8 cellular contexts compared by ENCODE assay signal in the genomic region with DNA sequence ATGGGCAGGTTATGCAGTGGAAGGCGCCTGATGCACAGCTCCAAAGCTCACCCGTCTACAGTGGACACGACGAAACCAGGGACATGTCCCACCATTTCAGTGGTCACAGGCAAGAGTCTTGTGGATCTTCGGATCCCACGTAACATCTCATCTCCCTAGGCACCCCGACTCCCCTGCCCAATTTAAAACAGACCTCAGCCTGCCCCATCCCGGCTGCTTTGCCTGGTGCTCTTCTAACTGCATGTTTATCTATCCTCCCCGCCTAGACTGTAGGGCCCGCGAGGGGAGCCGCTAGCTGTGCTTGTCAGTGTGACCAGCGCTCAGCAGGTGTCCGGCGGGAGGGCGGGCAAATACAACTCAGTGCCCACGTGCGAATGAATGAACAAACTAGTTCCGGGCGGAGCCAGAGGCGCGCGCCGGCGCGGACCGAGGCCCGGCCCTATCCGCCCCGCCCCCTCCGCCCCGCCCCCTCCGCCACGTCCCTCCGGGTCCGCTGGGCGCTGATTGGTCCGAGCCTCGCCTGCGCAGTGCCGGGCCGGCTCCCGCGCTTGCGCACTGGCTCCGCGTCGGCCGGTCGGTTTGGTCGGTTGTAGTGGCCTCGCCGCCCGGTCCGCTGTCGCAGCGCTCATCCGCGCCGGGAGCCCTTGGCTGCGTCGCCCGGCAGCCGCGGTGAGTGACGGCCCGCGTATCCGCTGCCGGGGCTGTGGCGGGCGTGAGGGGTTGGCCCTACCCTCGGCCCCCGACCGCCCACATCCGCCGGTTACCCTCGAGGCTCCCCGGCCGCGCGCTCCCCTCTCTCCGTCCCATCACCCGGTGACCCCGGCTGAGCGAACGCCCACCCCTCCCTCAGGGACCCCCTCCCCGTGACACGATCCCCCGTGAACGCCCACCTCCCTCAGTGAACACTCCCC.
DNase-seq lines count a peak whose midpoint lies in the region; ATAC-seq and TF ChIP-seq lines count a peak whose summit lies in the region.

No MANE protein-coding gene starts in this region.

- H3K27ac Mint-ChIP-seq in CD8-positive, alpha-beta T cell: peak overlapping the region; percentile 85
- H3K27ac Mint-ChIP-seq in activated CD4-positive, alpha-beta memory T cell treated with anti-CD3 and anti-CD28 coated beads, Interleukin-2, amount 10 ng/mL, durations not matched to agents 7 days and 5 days: peak overlapping the region; percentile 73

- POLR2A ChIA-PET in CD8-positive, alpha-beta T cell (lab: Charles Lee): interaction anchor here (1.6 kb wide), 1 partner anchor 60 kb away, joined by 3 read pairs; the partner anchor contains the start of gene DDX51
- POLR2A ChIA-PET in activated CD4-positive, alpha-beta memory T cell treated with anti-CD3 and anti-CD28 coated beads, Interleukin-2, amount 10 ng/mL, durations not matched to agents 7 days and 5 days (lab: Charles Lee): interaction anchor here (1.1 kb wide), 1 partner anchor 12 kb away, joined by 4 read pairs; no protein-coding TSS in a partner anchor

- peaks cover 30% of the 10 kb centered on the region for H3K4me1 Mint-ChIP-seq in CD8-positive, alpha-beta T cell (ENCODE audit: low read depth)
- H3K4me1 Mint-ChIP-seq in activated CD4-positive, alpha-beta memory T cell treated with anti-CD3 and anti-CD28 coated beads, Interleukin-2, amount 10 ng/mL, durations not matched to agents 7 days and 5 days: peaks cover 32% of the 10 kb centered on the region

- H3K36me3 ChIP-seq in CD8-positive, alpha-beta T cell (ENCODE audit: insufficient read depth, low read length): no peaks in the 10 kb centered on the region
- H3K36me3 ChIP-seq in ectodermal cell (ENCODE audit: control insufficient read depth, insufficient read depth, low read length): peaks cover 5% of the 10 kb centered on the region
- peaks cover 21% of the 10 kb centered on the region for H3K36me3 ChIP-seq in lower lobe of right lung

- H3K9me3 ChIP-seq in CD8-positive, alpha-beta T cell (ENCODE audit: low read length): no peaks in the 10 kb centered on the region
- no peaks in the 10 kb centered on the region for H3K9me3 ChIP-seq in ectodermal cell (ENCODE audit: control insufficient read depth, low read length)
- no peaks in the 10 kb centered on the region for H3K9me3 ChIP-seq in lower lobe of right lung

- no peaks in the 10 kb centered on the region for H3K27me3 Mint-ChIP-seq in CD8-positive, alpha-beta T cell (ENCODE audit: low read depth)
- H3K27me3 Mint-ChIP-seq in activated CD4-positive, alpha-beta memory T cell treated with anti-CD3 and anti-CD28 coated beads, Interleukin-2, amount 10 ng/mL, durations not matched to agents 7 days and 5 days: no peaks in the 10 kb centered on the region

- 3% methylated on average over 87 to 91 of the region's 91 CpGs for WGBS in ectodermal cell, 2 experiments

- peaks cover 10% of the 10 kb centered on the region for H3K36me3 Mint-ChIP-seq in CD8-positive, alpha-beta T cell
- H3K36me3 Mint-ChIP-seq in activated CD4-positive, alpha-beta memory T cell treated with anti-CD3 and anti-CD28 coated beads, Interleukin-2, amount 10 ng/mL, durations not matched to agents 7 days and 5 days (ENCODE audit: low read depth): peaks cover 19% of the 10 kb centered on the region

- H3K4me1 ChIP-seq in CD8-positive, alpha-beta T cell (ENCODE audit: insufficient read depth, low read length): peaks cover 23% of the 10 kb centered on the region
- H3K4me1 ChIP-seq in ectodermal cell (ENCODE audit: control insufficient read depth, insufficient read depth, low read length): no peaks in the 10 kb centered on the region
- peaks cover 14% of the 10 kb centered on the region for H3K4me1 ChIP-seq in lower lobe of right lung

- CTCF ChIA-PET in CD8-positive, alpha-beta T cell (lab: Charles Lee): no interaction called here
- CTCF ChIA-PET in activated CD4-positive, alpha-beta memory T cell treated with anti-CD3 and anti-CD28 coated beads, Interleukin-2, amount 10 ng/mL, durations not matched to agents 7 days and 5 days (lab: Charles Lee): no interaction called here

- peak overlapping the region; percentile 85 for H3K4me3 Mint-ChIP-seq in CD8-positive, alpha-beta T cell
- H3K4me3 Mint-ChIP-seq in activated CD4-positive, alpha-beta memory T cell treated with anti-CD3 and anti-CD28 coated beads, Interleukin-2, amount 10 ng/mL, durations not matched to agents 7 days and 5 days: peak overlapping the region; percentile 73

- no peak for TF ChIP-seq CTCF in CD8-positive, alpha-beta T cell (IDR thresholded peaks at IDR 0.05)
- TF ChIP-seq CTCF in HL-60 (IDR thresholded peaks at IDR 0.05; ENCODE audit: insufficient read depth, low read length) (no peak), lower lobe of right lung (IDR thresholded peaks at IDR 0.05) (no peak)

- peak; percentile 92 for ATAC-seq in CD8-positive, alpha-beta T cell
- ATAC-seq in GM19463 (IDR thresholded peaks at IDR 0.05; ENCODE audit: unreplicated experiment) (peak; percentile 85), lower lobe of right lung (peak; percentile 98)

- no peaks in the 10 kb centered on the region for H3K27me3 ChIP-seq in CD8-positive, alpha-beta T cell (ENCODE audit: insufficient read depth, low read length)
- H3K27me3 ChIP-seq in HL-60 (ENCODE audit: insufficient read depth, poor library complexity, severe bottlenecking) (no peaks in the 10 kb centered on the region), ectodermal cell (ENCODE audit: control insufficient read depth, insufficient read depth, low read length, poor library complexity, severe bottlenecking) (no peaks in the 10 kb centered on the region), lower lobe of right lung (ENCODE audit: low read depth) (no peaks in the 10 kb centered on the region)

- H3K27ac ChIP-seq in CD8-positive, alpha-beta T cell (ENCODE audit: low read depth, low read length): peak overlapping the region; percentile 70
- H3K27ac ChIP-seq in HL-60 (replicated peaks) (peak overlapping the region; percentile 82), ectodermal cell (ENCODE audit: insufficient read depth, low read depth, low read length, poor library complexity, severe bottlenecking) (peak overlapping the region; percentile 83), lower lobe of right lung (peak overlapping the region; percentile 85)

- peak; percentile 74 to 91 (median 84) for DNase-seq in CD8-positive, alpha-beta T cell
- DNase-seq in HL-60 (ENCODE audit: low read depth in 1 of 2, low spot score in 1 of 2) (peak; percentile 83 to 85), NCI-H82 treated with DMSO at 0.1 percent for 48 hours (lab: John Stamatoyannopoulos, UW; ENCODE audit: unreplicated experiment) (peak; percentile 79), lower lobe of right lung (peak; percentile 94)
- peak; percentile 88 for DNase-seq in activated CD4-positive, alpha-beta memory T cell treated with anti-CD3 and anti-CD28 coated beads, Interleukin-2, amount 10 ng/mL, durations not matched to agents 7 days and 5 days
- peak; percentile 80 to 84 for DNase-seq in stimulated activated CD4-positive, alpha-beta T cell treated with anti-CD3 and anti-CD28 coated beads, Interleukin-4, amount 100 ng/mL, for 48 hours (ENCODE audit: low read depth in 2 of 2)

- H3K4me3 ChIP-seq in CD8-positive, alpha-beta T cell (ENCODE audit: low read depth, low read length): peak overlapping the region; percentile 62
- H3K4me3 ChIP-seq in HL-60 (replicated peaks; ENCODE audit: insufficient read depth, low read length) (peak overlapping the region; percentile 83), ectodermal cell (ENCODE audit: insufficient read depth, low read depth, low read length) (peak overlapping the region; percentile 76), lower lobe of right lung (peak overlapping the region; percentile 80)

- no peaks in the 10 kb centered on the region for H3K9me3 Mint-ChIP-seq in CD8-positive, alpha-beta T cell
- H3K9me3 Mint-ChIP-seq in activated CD4-positive, alpha-beta memory T cell treated with anti-CD3 and anti-CD28 coated beads, Interleukin-2, amount 10 ng/mL, durations not matched to agents 7 days and 5 days: no peaks in the 10 kb centered on the region

- intact Hi-C loops in CD8-positive, alpha-beta T cell (cut with DNase I, micrococcal nuclease): loop anchor here (1.0 to 5.0 kb wide), 5 partner anchors 60 to 372 kb away; partner anchors contain the start of genes DDX51 (in 2 of the 2), NOC4L (in 2 of the 2), EP400 (in 1 of the 2) and SFSWAP (in 1 of the 2)
- intact Hi-C loops in lower lobe of right lung (cut with DNase I): no loop called here

Comparison
In these comparisons a context has a peak if more than half of its experiments do, and no peak if none do; other contexts are left out.
1. Peak in every context shown above with its lines: DNase-seq, ATAC-seq, H3K4me3 ChIP-seq and H3K27ac ChIP-seq.